ENCODE assay signal across 23 cellular contexts in the genomic region with DNA sequence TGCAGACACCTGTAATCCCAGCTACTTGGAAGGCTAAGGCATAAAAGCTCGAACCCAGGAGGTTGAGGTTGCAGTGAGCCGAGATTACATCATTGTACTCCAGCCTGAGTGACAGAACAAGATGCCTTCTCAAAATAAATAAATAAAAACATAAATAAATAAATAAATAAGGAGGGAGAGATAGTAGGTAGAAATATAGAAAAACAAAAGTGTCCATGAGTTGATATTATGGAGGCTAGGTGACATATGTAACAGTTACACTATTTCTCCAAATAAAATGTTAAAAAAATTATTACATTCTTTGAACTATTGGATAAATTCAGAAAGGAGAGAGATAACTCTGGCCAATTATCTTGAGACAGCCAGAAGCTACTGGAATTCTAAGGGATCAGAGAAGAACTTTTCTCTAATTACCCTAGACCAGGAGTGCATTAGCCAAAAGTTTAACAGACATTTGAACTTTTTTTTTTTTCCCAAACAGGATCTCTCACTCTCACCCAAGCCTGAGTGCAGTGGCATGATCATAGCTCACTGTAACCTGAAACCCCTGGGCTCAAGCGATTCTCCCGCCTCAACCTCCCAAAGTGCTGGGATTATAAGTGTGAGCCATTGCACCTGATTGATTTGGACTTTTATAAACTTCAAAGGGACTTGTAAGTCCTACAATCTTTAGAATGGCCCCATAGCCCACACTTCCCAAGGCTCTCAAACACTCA. TPM values are rescaled to one million over a fixed set of nuclear protein-coding genes. Genes with fewer than 3 reads are reported as not detected.
DNase-seq lines count a peak whose midpoint lies in the region; ATAC-seq, FAIRE-seq and TF ChIP-seq lines count a peak whose summit lies in the region.
"Had no signal": no experiment of that assay in that cellular context is flagged by ENCODE, and none has a peak within 500 bp of the region (broad histone marks: within the 10 kb centered on the region; RNA-seq: fewer than 3 reads in every experiment).

No MANE protein-coding gene starts in this region.

- TF ChIP-seq RAD21 in K562 (CRISPR knock-in tag; conservative IDR thresholded peaks at IDR 0.05 in 1 of 2, IDR thresholded peaks at IDR 0.05 in 1 of 2) = no peak

- no peaks in the 10 kb centered on the region for H3K23me2 ChIP-seq in H9 (ENCODE audit: insufficient read length, low read depth, low read length, poor library complexity, severe bottlenecking)

- H2BK15ac ChIP-seq in H9 (ENCODE audit: low read depth, low read length) = no peak overlapping the region

- H3K18ac ChIP-seq in H9 (ENCODE audit: insufficient read length, low read depth, low read length) = no peak overlapping the region

- no peak for TF ChIP-seq POLR2A in K562 (conservative IDR thresholded peaks at IDR 0.05)

- no peak overlapping the region for H2BK120ac ChIP-seq in H9 (ENCODE audit: low read depth, low read length, poor library complexity, severe bottlenecking)

- H3K4ac ChIP-seq in H9 (ENCODE audit: low read depth, low read length) = no peak overlapping the region

- H3K9ac ChIP-seq in K562 (ENCODE audit: insufficient read depth in 1 of 2, low read depth in 2 of 2, low read length in 2 of 2) (no peak overlapping the region), H9 (ENCODE audit: extremely low read depth, insufficient read length, low read length) (no peak overlapping the region)
- H3K9ac ChIP-seq: GM23248 had no signal

- peaks cover 1 to 7% of the 10 kb centered on the region in 2 experiments for H3K4me1 Mint-ChIP-seq in H9

- no peak overlapping the region for H2BK12ac ChIP-seq in H9 (ENCODE audit: insufficient read length, low read depth, low read length)

- no peak overlapping the region for H3T11ph ChIP-seq in H9 (ENCODE audit: low read length)

- DNase-seq in cardiac muscle cell (ENCODE audit: low read depth in 1 of 2, low spot score in 1 of 2) = peak in 1 of 2 donors; percentile 47
- no peak for DNase-seq in heart right ventricle
- peak in 1 of 4 experiments; percentile 28 for DNase-seq in K562 (ENCODE audit: extremely low read depth in 1 of 4, low spot score in 3 of 4)
- DNase-seq in H9 = no peak
- no peak for DNase-seq in GM13976 (ENCODE audit: low spot score)
- DNase-seq: DMS153, DND-41, GM23248, HCEC 1CT, KBM-7, MM.1S, NCI-H2029, NCI-H446 treated with DMSO at 0.1 percent for 48 hours, NCI-H69, Right ventricle myocardium superior, RPMI8226, T-cell had no signal

- H4K20me1 ChIP-seq in K562 (replicated peaks; ENCODE audit: control insufficient read depth, insufficient read depth, low read length) (no peaks in the 10 kb centered on the region), H9 (ENCODE audit: control insufficient read depth, insufficient read depth, insufficient read length) (no peaks in the 10 kb centered on the region)

- H3K27me3 ChIP-seq in cardiac muscle cell = no peaks in the 10 kb centered on the region
- no peaks in the 10 kb centered on the region for H3K27me3 ChIP-seq in heart right ventricle
- no peaks in the 10 kb centered on the region for H3K27me3 ChIP-seq in K562 (ENCODE audit: control insufficient read depth in 2 of 2, insufficient read depth in 2 of 2, low read length in 2 of 2)
- H3K27me3 ChIP-seq in H9 (ENCODE audit: insufficient read depth, low read length) = no peaks in the 10 kb centered on the region

- no peak overlapping the region for H3K4me2 ChIP-seq in K562 (ENCODE audit: insufficient read depth, low read length)
- H3K4me2 ChIP-seq in H9 (ENCODE audit: insufficient read depth, insufficient read length, low read length) = no peak overlapping the region

- CTCF ChIA-PET in HEK293 (lab: Yijun Ruan, JAX) = interaction anchor here (0.5 to 0.6 kb wide), 2 partner anchors 9 to 844 kb away, joined by 3 read pairs; no protein-coding TSS in a partner anchor
- CTCF ChIA-PET in K562 (lab: Yijun Ruan, JAX; ENCODE audit: low intra/inter-chr PET ratio) = no interaction called here

- no peak overlapping the region for H3K23ac ChIP-seq in H9 (ENCODE audit: insufficient read length, low read depth, low read length)

- no peaks in the 10 kb centered on the region for H3K36me3 ChIP-seq in cardiac muscle cell
- no peaks in the 10 kb centered on the region for H3K36me3 ChIP-seq in heart right ventricle
- H3K36me3 ChIP-seq in HEK293 (ENCODE audit: control insufficient read depth in 2 of 2, insufficient read depth in 1 of 2, low read length in 2 of 2) = no peaks in the 10 kb centered on the region; a peak in 1 of 3 replicates
- no peaks in the 10 kb centered on the region for H3K36me3 ChIP-seq in K562 (ENCODE audit: control insufficient read depth, insufficient read depth, low read length)

- POLR2A ChIA-PET in HEK293 (lab: Yijun Ruan, JAX) = interaction anchor here (4.0 kb wide), 1 partner anchor 17 kb away, joined by 20 read pairs; the partner anchor contains the start of gene SYNJ1
- POLR2A ChIA-PET in K562 (lab: Yijun Ruan, JAX) = interaction anchor here (0.7 kb wide), 2 partner anchors 13 to 17 kb away, joined by 3 read pairs; no protein-coding TSS in a partner anchor

- intact Hi-C loops in heart right ventricle (cut with DNase I) = no loop called here
- intact Hi-C loops in K562 (cut with micrococcal nuclease) = no loop called here

- H3K9me1 ChIP-seq in K562 (ENCODE audit: control insufficient read depth, insufficient read depth, low read length) = no peaks in the 10 kb centered on the region

- no peak overlapping the region for H3K14ac ChIP-seq in H9 (ENCODE audit: insufficient read depth, low read length)

- H3K9me3 ChIP-seq in cardiac muscle cell (ENCODE audit: low read depth) (no peaks in the 10 kb centered on the region), heart right ventricle (no peaks in the 10 kb centered on the region), HEK293 (ENCODE audit: control insufficient read depth, insufficient read depth, low read depth, low read length) (no peaks in the 10 kb centered on the region), K562 (replicated peaks; ENCODE audit: control insufficient read depth, insufficient read depth, low read depth, low read length) (no peaks in the 10 kb centered on the region), H9 (ENCODE audit: control insufficient read depth, low read depth, low read length) (no peaks in the 10 kb centered on the region)

- no peaks in the 10 kb centered on the region for H3K79me1 ChIP-seq in H9 (ENCODE audit: insufficient read depth, low read depth, low read length, poor library complexity, severe bottlenecking)

- H3K4me3 Mint-ChIP-seq in H9 = no peak overlapping the region
- H3K4me3 Mint-ChIP-seq: B cell; T-cell; T-helper 2 cell treated with Interferon-gamma antibody and Interleukin-4, amounts not matched to agents 5 μg/mL and 100 μg/mL, for 36 hours had no signal

- H4K91ac ChIP-seq in H9 (ENCODE audit: insufficient read length, low read depth, low read length) = no peak overlapping the region

- H3K79me2 ChIP-seq in K562 (ENCODE audit: control insufficient read depth, insufficient read depth, low read length) (0 out of 3 replicates have a peak, but pooled peaks cover 2% of the 10 kb centered on the region), H9 (ENCODE audit: insufficient read depth, low read length) (no peaks in the 10 kb centered on the region)

- 74 to 84% methylated on average over 4 of the region's 4 CpGs for WGBS in heart right ventricle, 2 donors
- 43% methylated on average over 4 of the region's 4 CpGs for WGBS in K562 (ENCODE audit: insufficient coverage, low coverage, missing lambda C conversion rate)
- WGBS in H9 (ENCODE audit: extremely low coverage, insufficient read length, low lambda C conversion rate) = no CpG with 5 or more reads among the region's 4 CpGs

- in situ Hi-C loops in K562 (cut with MboI) (no loop called here), GM13976 (cut with MboI; ENCODE audit: low sequenced_read_pairs, unreplicated experiment) (no loop called here)

- H3K27me3 Mint-ChIP-seq in H9 (ENCODE audit: low read depth) = no peaks in the 10 kb centered on the region
- H3K27me3 Mint-ChIP-seq: T-cell had no signal

- H4K8ac ChIP-seq in H9 (replicated peaks; ENCODE audit: insufficient read length, low read depth, low read length) = no peak overlapping the region

- BruUV-seq in K562 (replicated peaks; lab: Mats Ljungman, UMichigan) = no TSS peak

- H2BK5ac ChIP-seq in H9 (ENCODE audit: insufficient read length, low read length) = no peak overlapping the region

- H3K4me3 ChIP-seq in cardiac muscle cell (peak overlapping the region; percentile 2), heart right ventricle (no peak overlapping the region), HEK293 (ENCODE audit: low read depth, low read length) (no peak overlapping the region), K562 (no peak overlapping the region)
- H3K4me3 ChIP-seq: GM23248 had no signal

- TF ChIP-seq CTCF in cardiac muscle cell (IDR thresholded peaks at IDR 0.05; ENCODE audit: low read depth, low read length) (no peak), heart right ventricle (IDR thresholded peaks at IDR 0.05) (no peak), HEK293 (tag by site-specific recombination; IDR thresholded peaks at IDR 0.05) (no peak), K562 (IDR thresholded peaks at IDR 0.05 in 2 of 3, conservative IDR thresholded peaks at IDR 0.05 in 1 of 3; ENCODE audit: insufficient read depth in 2 of 3, low read depth in 1 of 3, low read length in 3 of 3) (no peak), H9 (conservative IDR thresholded peaks at IDR 0.05) (no peak), GM13976 (IDR thresholded peaks at IDR 0.05; ENCODE audit: borderline replicate concordance, control extremely low read depth, extremely low read depth, insufficient read depth, missing control alignments) (no peak)

- no peak overlapping the region for H2AK5ac ChIP-seq in H9 (ENCODE audit: insufficient read length, low read length)

- TF ChIP-seq EP300 in K562 (IDR thresholded peaks at IDR 0.05; ENCODE audit: low read length) = no peak

- FAIRE-seq in K562 (lab: Jason Lieb, UNC) = no peak
- FAIRE-seq: GM18507, HTR-8/SVneo had no signal

- no peak overlapping the region for H3K27ac Mint-ChIP-seq in H9
- H3K27ac Mint-ChIP-seq: B cell; T-cell; T-helper 2 cell treated with Interferon-gamma antibody and Interleukin-4, amounts not matched to agents 5 μg/mL and 100 μg/mL, for 36 hours had no signal

- no peaks in the 10 kb centered on the region for H3K9me3 Mint-ChIP-seq in H9
- H3K9me3 Mint-ChIP-seq: T-cell; T-helper 2 cell treated with Interferon-gamma antibody and Interleukin-4, amounts not matched to agents 5 μg/mL and 100 μg/mL, for 36 hours had no signal

- H3K36me3 Mint-ChIP-seq in H9 (ENCODE audit: insufficient read depth in 1 of 3, low read depth in 3 of 3) = no peaks in the 10 kb centered on the region

- H3K27ac ChIP-seq in cardiac muscle cell = peak overlapping the region; percentile 53
- no peak overlapping the region for H3K27ac ChIP-seq in heart right ventricle
- no peak overlapping the region for H3K27ac ChIP-seq in HEK293 (ENCODE audit: extremely low read depth, low read depth, low read length)
- peak overlapping the region; percentile 1; the same call in 1 of the 3 replicates for H3K27ac ChIP-seq in K562 (ENCODE audit: extremely low read depth, low read depth, low read length)
- no peak overlapping the region for H3K27ac ChIP-seq in H9 (ENCODE audit: insufficient read length, low read depth, low read length)
- H3K27ac ChIP-seq: GM23248 had no signal

- ATAC-seq in heart right ventricle (no peak), K562 (peak; percentile 74), HG03469 (IDR thresholded peaks at IDR 0.05; ENCODE audit: unreplicated experiment) (no peak)
- ATAC-seq: T-cell had no signal

- no peak overlapping the region for H3K56ac ChIP-seq in H9 (ENCODE audit: insufficient read length, low read depth, low read length)

- no peak overlapping the region for H2AFZ ChIP-seq in K562 (ENCODE audit: low read depth, low read length)
- H2AFZ ChIP-seq in H9 (ENCODE audit: low read length) = no peak overlapping the region
- H2AFZ ChIP-seq: GM23248 had no signal

- no peak overlapping the region for H4K5ac ChIP-seq in H9 (ENCODE audit: insufficient read length, low read depth, low read length)

- H3K4me1 ChIP-seq in cardiac muscle cell (ENCODE audit: low read depth) (peaks cover 22% of the 10 kb centered on the region), heart right ventricle (peaks cover 0 to 33% (median 16%) of the 10 kb centered on the region in 9 donors), HEK293 (ENCODE audit: control insufficient read depth, insufficient read depth, low read length) (peaks cover 13% of the 10 kb centered on the region; the same call in 1 of the 2 replicates), K562 (replicated peaks in 1 of 2; ENCODE audit: control insufficient read depth in 2 of 2, insufficient read depth in 2 of 2, low read length in 2 of 2) (no peaks in the 10 kb centered on the region), H9 (ENCODE audit: insufficient read depth, low read length) (no peaks in the 10 kb centered on the region; the same call in 1 of the 2 replicates)

- no peak overlapping the region for H2BK20ac ChIP-seq in H9 (ENCODE audit: low read depth, low read length, poor library complexity, severe bottlenecking)

RNA-seq across cellular contexts. Expression of gene SYNJ1, which starts 17.6 kb away (rescaled TPM):
- total RNA-seq in cardiac muscle cell = 6.0 and 10.0 TPM in 2 replicates
- 5.9 and 8.6 TPM in 2 replicates for polyA plus RNA-seq in cardiac muscle cell
- total RNA-seq in heart right ventricle = 10 to 100 TPM in 8 of 10 donors, 1 to 10 TPM in 2; 8.8 to 15.6 (median 12.6) TPM
- 1 to 10 TPM; 5.0 to 9.7 TPM for polyA plus RNA-seq in heart right ventricle
- total RNA-seq in K562 (2011; cell fraction: chromatin; rRNA removed; ENCODE audit: low replicate concordance) = 17.4 and 48.9 TPM in 2 replicates
- 5.7 and 7.5 TPM in 2 replicates for total RNA-seq in K562 (2011; cell fraction: nucleolus; rRNA removed)
- total RNA-seq in K562 (2011; cell fraction: nucleoplasm; rRNA removed) = 14.5 and 20.2 TPM in 2 replicates
- 2.5 and 3.3 TPM in 2 replicates for total RNA-seq in K562 (2014; rRNA removed)
- 5.6 and 6.8 TPM in 2 replicates for total RNA-seq in K562 (2014; rRNA removed; fragmentation: Illumina TruSeq; extraction: Trizol)
- 4.2 TPM in 2 replicates for total RNA-seq in K562 (2015; rRNA removed; fragmentation: Illumina TruSeq; extraction: Trizol)
- 9.9 and 11.2 TPM in 2 replicates for total RNA-seq in K562 (2021)
- polyA plus RNA-seq in K562 (2011; rRNA removed) = 5.7 and 6.1 TPM in 2 replicates
- 3.9 and 4.4 TPM in 2 replicates for polyA plus RNA-seq in K562 (2011; cell fraction: cytosol; rRNA removed)
- 15.5 and 30.4 TPM in 2 replicates for polyA plus RNA-seq in K562 (2011; cell fraction: nucleus; rRNA removed)
- polyA plus RNA-seq in K562 (2012) = 6.1 and 7.1 TPM in 2 replicates
- polyA plus RNA-seq in K562 (2014; fragmentation: Illumina TruSeq; extraction: Trizol) = 10.6 and 11.6 TPM in 2 replicates
- polyA plus RNA-seq in K562 (2014; fragmentation: Nextera tagmentation; extraction: Ambion mirVana) = 1 to 10 TPM; 2.4 to 2.6 TPM
- polyA plus RNA-seq in K562 (2014; rRNA removed) = 4.0 and 5.8 TPM in 2 replicates
- polyA minus RNA-seq in K562 (2011; rRNA and poly(A)+ RNA removed) = 19.5 and 21.7 TPM in 2 replicates
- 5.2 and 5.6 TPM in 2 replicates for polyA minus RNA-seq in K562 (2011; cell fraction: cytosol; rRNA and poly(A)+ RNA removed)
- polyA minus RNA-seq in K562 (2011; cell fraction: nucleus; rRNA and poly(A)+ RNA removed) = 12.1 and 15.7 TPM in 2 replicates
- total RNA-seq in H9 (2021) = 7.1 and 7.5 TPM in 2 replicates

Comparison
In these comparisons a context has a peak if more than half of its experiments do, and no peak if none do; other contexts are left out.
1. H3K27ac ChIP-seq: peak in cardiac muscle cell (single experiment) and K562 (single experiment); none in heart right ventricle (0 of 10), HEK293 (single experiment) and H9 (single experiment).